ENCODE assay signal across 23 cellular contexts in the genomic region with DNA sequence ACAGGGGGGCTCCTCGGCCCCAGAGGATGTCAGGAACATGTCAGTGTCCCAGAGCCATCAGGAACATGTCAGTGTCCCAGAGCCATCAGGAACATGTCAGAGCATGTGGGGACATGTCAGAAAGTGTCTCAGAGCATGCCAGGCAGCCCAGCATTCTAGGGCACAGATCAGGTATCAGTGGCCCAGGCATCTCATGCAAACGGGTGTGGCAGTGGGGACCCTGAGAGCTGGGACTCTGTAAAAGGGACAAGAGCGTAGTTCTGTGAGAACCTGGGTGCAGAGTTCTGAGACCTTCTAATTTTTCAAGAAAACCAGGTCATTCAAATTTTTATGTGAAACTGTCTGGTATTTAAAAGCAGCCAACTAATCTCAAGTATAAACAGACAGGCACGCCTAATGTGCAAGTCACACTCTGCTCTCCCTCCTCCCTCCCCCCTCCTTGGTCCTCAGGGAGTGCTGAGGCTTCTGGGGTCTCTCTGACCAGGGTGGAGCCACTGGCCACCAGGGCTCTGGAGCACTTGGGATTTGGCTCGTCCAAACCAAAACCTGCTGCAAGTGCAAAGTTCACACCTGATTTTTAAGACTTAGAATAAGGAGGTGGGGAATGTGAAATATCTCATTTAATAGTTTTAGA.
DNase-seq lines count a peak whose midpoint lies in the region; ATAC-seq and TF ChIP-seq lines count a peak whose summit lies in the region.
"Had no signal": no experiment of that assay in that cellular context is flagged by ENCODE, and none has a peak within 500 bp of the region (broad histone marks: within the 10 kb centered on the region; RNA-seq: fewer than 3 reads in every experiment).

No MANE protein-coding gene starts in this region.

- H3K27ac Mint-ChIP-seq in T-helper 17 cell (peak overlapping the region; percentile 41), type B pancreatic cell (peak overlapping the region; percentile 8)
- H3K27ac Mint-ChIP-seq: endodermal cell had no signal

- H3K36me3 ChIP-seq in right atrium auricular region = no peaks in the 10 kb centered on the region
- H3K36me3 ChIP-seq in left ventricle myocardium inferior = no peaks in the 10 kb centered on the region
- no peaks in the 10 kb centered on the region for H3K36me3 ChIP-seq in MM.1S (replicated peaks; ENCODE audit: insufficient read depth, low read length)
- H3K36me3 ChIP-seq: HAP-1 had no signal

- intact Hi-C loops in left ventricle myocardium inferior (cut with micrococcal nuclease) = no loop called here

- no peaks in the 10 kb centered on the region for H3K27me3 ChIP-seq in right atrium auricular region
- peaks cover 18% of the 10 kb centered on the region for H3K27me3 ChIP-seq in left ventricle myocardium inferior (ENCODE audit: low read depth)
- no peaks in the 10 kb centered on the region for H3K27me3 ChIP-seq in MM.1S (replicated peaks; ENCODE audit: insufficient read depth, low read length)

- H3K9me3 ChIP-seq in right atrium auricular region = no peaks in the 10 kb centered on the region
- peaks cover 10% of the 10 kb centered on the region for H3K9me3 ChIP-seq in left ventricle myocardium inferior (replicated peaks)
- H3K9me3 ChIP-seq in T-helper 17 cell (ENCODE audit: control insufficient read depth, low read length, poor library complexity, severe bottlenecking) = no peaks in the 10 kb centered on the region
- no peaks in the 10 kb centered on the region for H3K9me3 ChIP-seq in MM.1S (replicated peaks; ENCODE audit: insufficient read depth, low read length)
- H3K9me3 ChIP-seq: HAP-1, spleen had no signal

- no peaks in the 10 kb centered on the region for H3K9me2 ChIP-seq in MM.1S (replicated peaks; ENCODE audit: insufficient read depth, low read length)

- TF ChIP-seq CTCF in right atrium auricular region (IDR thresholded peaks at IDR 0.05) (no peak), left ventricle myocardium inferior (IDR thresholded peaks at IDR 0.05; ENCODE audit: borderline replicate concordance) (no peak), epithelial cell of esophagus (IDR thresholded peaks at IDR 0.05; ENCODE audit: insufficient read depth, low read depth, low read length, missing control alignments) (no peak), type B pancreatic cell (conservative IDR thresholded peaks at IDR 0.05) (no peak), MM.1S (IDR thresholded peaks at IDR 0.05; ENCODE audit: low read length) (no peak)

- no peak overlapping the region for H2AFZ ChIP-seq in MM.1S (ENCODE audit: low read length)

- no peaks in the 10 kb centered on the region for H3K79me2 ChIP-seq in MM.1S (ENCODE audit: low read length)

- H3F3A ChIP-seq in MM.1S (ENCODE audit: insufficient read depth, low read length) = peaks cover 28% of the 10 kb centered on the region

- DNase-seq in right atrium auricular region (ENCODE audit: low spot score) = peak; percentile 43
- DNase-seq in left ventricle myocardium inferior = no peak
- DNase-seq in T-helper 17 cell = no peak
- DNase-seq in epithelial cell of esophagus (ENCODE audit: low read depth) = peak; percentile 27
- DNase-seq in type B pancreatic cell (ENCODE audit: extremely low spot score, unreplicated experiment) = no peak
- no peak for DNase-seq in MM.1S
- no peak for DNase-seq in T-helper 2 cell
- DNase-seq in NCI-H345 (lab: John Stamatoyannopoulos, UW) = no peak
- DNase-seq: activated CD4-positive, alpha-beta T cell treated with anti-CD3 and anti-CD28 coated beads, Interleukin-2, amount 10 ng/mL, durations not matched to agents 7 days and 5 days; activated gamma-delta T cell; CD4-positive, CD25-positive, alpha-beta regulatory T cell; Karpas-422; NCI-H1105; NCI-H2081; NCI-H510A treated with DMSO at 0.1 percent for 48 hours; nucleus accumbens; SHP77 treated with DMSO at 0.1 percent for 48 hours; spleen; stimulated activated CD4-positive, alpha-beta T cell treated with anti-CD3 and anti-CD28 coated beads, Interleukin-4, amount 100 ng/mL, for 24 hours had no signal

- no peak overlapping the region for H3K9ac ChIP-seq in MM.1S (ENCODE audit: low read length)

- H3K4me2 ChIP-seq in MM.1S (ENCODE audit: low read depth, low read length) = no peak overlapping the region

- H3K27me3 Mint-ChIP-seq in T-helper 17 cell = peaks cover 4% of the 10 kb centered on the region
- H3K27me3 Mint-ChIP-seq in type B pancreatic cell = no peaks in the 10 kb centered on the region
- H3K27me3 Mint-ChIP-seq: activated CD4-positive, alpha-beta T cell treated with anti-CD3 and anti-CD28 coated beads, Interleukin-2, amount 10 ng/mL, durations not matched to agents 7 days and 5 days had no signal

- H3K4me3 ChIP-seq in right atrium auricular region = no peak overlapping the region
- no peak overlapping the region for H3K4me3 ChIP-seq in left ventricle myocardium inferior
- no peak overlapping the region for H3K4me3 ChIP-seq in epithelial cell of esophagus (ENCODE audit: low read length)
- H3K4me3 ChIP-seq in MM.1S (ENCODE audit: low read length) = no peak overlapping the region
- H3K4me3 ChIP-seq: coronary artery, HAP-1, spleen had no signal

- H3K4me1 Mint-ChIP-seq in T-helper 17 cell (peaks cover 18% of the 10 kb centered on the region), type B pancreatic cell (ENCODE audit: unreplicated experiment) (peaks cover 4% of the 10 kb centered on the region)
- H3K4me1 Mint-ChIP-seq: CD4-positive, CD25-positive, alpha-beta regulatory T cell had no signal

- H3K4me1 ChIP-seq in right atrium auricular region = no peaks in the 10 kb centered on the region
- no peaks in the 10 kb centered on the region for H3K4me1 ChIP-seq in left ventricle myocardium inferior
- peaks cover 35% of the 10 kb centered on the region for H3K4me1 ChIP-seq in MM.1S (ENCODE audit: low read length)
- H3K4me1 ChIP-seq: HAP-1 had no signal

- H3K9me3 Mint-ChIP-seq in type B pancreatic cell = peaks cover 6% of the 10 kb centered on the region

- H3K4me3 Mint-ChIP-seq in T-helper 17 cell (no peak overlapping the region), type B pancreatic cell (no peak overlapping the region)
- H3K4me3 Mint-ChIP-seq: activated CD4-positive, alpha-beta T cell treated with anti-CD3 and anti-CD28 coated beads, Interleukin-2, amount 10 ng/mL, durations not matched to agents 7 days and 5 days; brain; CD4-positive, CD25-positive, alpha-beta regulatory T cell; endodermal cell had no signal

- ATAC-seq in T-helper 17 cell = no peak

- H3K27ac ChIP-seq in right atrium auricular region = no peak overlapping the region
- no peak overlapping the region for H3K27ac ChIP-seq in left ventricle myocardium inferior (replicated peaks)
- H3K27ac ChIP-seq in MM.1S (ENCODE audit: low read length) = no peak overlapping the region
- H3K27ac ChIP-seq: coronary artery had no signal

- H3K36me3 Mint-ChIP-seq in T-helper 17 cell (ENCODE audit: low read depth) (peaks cover 4% of the 10 kb centered on the region), type B pancreatic cell (no peaks in the 10 kb centered on the region)
- H3K36me3 Mint-ChIP-seq: brain; CD4-positive, CD25-positive, alpha-beta regulatory T cell had no signal

- no peaks in the 10 kb centered on the region for H4K20me1 ChIP-seq in MM.1S (ENCODE audit: insufficient read depth, low read length)

Comparison
In these comparisons a context has a peak if more than half of its experiments do, and no peak if none do; other contexts are left out.
1. DNase-seq: peak in right atrium auricular region (single experiment) and epithelial cell of esophagus (single experiment); none in left ventricle myocardium inferior (single experiment), T-helper 17 cell (0 of 3), type B pancreatic cell (single experiment), MM.1S (single experiment), T-helper 2 cell (0 of 5) and NCI-H345 (single experiment).